ENCODE assay signal across 25 cellular contexts in the genomic region with DNA sequence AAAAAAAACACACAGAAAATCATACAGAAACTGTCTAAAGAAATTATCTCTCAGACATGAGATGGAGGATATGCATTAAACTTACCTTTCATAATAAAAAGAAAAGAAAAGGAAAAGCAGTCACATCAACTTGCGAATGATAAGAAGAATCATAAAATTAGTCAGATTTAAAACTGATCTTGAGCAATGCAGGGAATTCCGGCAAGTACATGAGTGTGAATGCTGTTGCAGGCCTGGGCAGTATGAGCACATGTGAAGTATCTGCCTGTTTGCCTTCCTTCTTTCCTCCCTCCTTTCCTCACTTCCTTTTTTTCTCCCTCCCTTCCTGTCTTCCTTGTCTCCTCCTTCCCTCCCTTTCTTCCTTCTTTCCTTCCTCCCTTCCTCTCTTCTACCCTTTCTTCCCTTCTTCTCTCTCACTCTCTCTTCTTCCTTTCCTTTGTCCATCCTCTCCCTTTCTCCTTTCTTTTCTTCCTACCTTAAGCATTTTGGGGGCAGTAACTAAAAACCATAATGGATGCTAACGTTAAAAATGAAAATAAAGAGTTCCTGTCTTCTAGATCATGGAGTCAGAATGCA. TPM values are rescaled to one million over a fixed set of nuclear protein-coding genes. Genes with fewer than 3 reads are reported as not detected.
"Had no signal": no experiment of that assay in that cellular context is flagged by ENCODE, and none has a peak within 500 bp of the region (broad histone marks: within the 10 kb centered on the region; RNA-seq: fewer than 3 reads in every experiment).

No MANE protein-coding gene starts in this region.

- H3K27ac ChIP-seq: cardiac muscle cell, hepatocyte, right lobe of liver, skin epidermis, testis, uterus had no signal

- H3K4me1 ChIP-seq: right lobe of liver, testis, uterus had no signal

- H3K36me3 ChIP-seq: cardiac muscle cell, right lobe of liver, uterus had no signal

- H3K79me2 ChIP-seq: hepatocyte had no signal

- H3K36me3 Mint-ChIP-seq: activated CD4-positive, alpha-beta memory T cell treated with anti-CD3 and anti-CD28 coated beads for 36 hours; activated naive CD8-positive, alpha-beta T cell treated with anti-CD3 and anti-CD28 coated beads, Interleukin-2, amount 10 ng/mL, durations not matched to agents 7 days and 5 days; immature natural killer cell; natural killer cell treated with Interleukin-12 subunit alpha and Interleukin-12 subunit beta and Interleukin-15 and Interleukin-18, amount 100 ng/mL, for 72 hours; stimulated activated naive B cell treated with anti-CD40 and anti-IgM and Interleukin-4, amounts not matched to agents 10 μg/mL and 1 μg/mL and 100 μg/mL, for 72 hours had no signal

- H3K4me3 Mint-ChIP-seq: activated B cell treated with CpG ODN at 0.5 μM for 24 hours; activated CD4-positive, alpha-beta memory T cell treated with anti-CD3 and anti-CD28 coated beads for 36 hours; activated CD4-positive, alpha-beta T cell treated with anti-CD3 and anti-CD28 coated beads for 36 hours; activated naive CD4-positive, alpha-beta T cell treated with anti-CD3 and anti-CD28 coated beads for 36 hours; activated naive CD8-positive, alpha-beta T cell treated with anti-CD3 and anti-CD28 coated beads, Interleukin-2, amount 10 ng/mL, durations not matched to agents 7 days and 5 days; activated T-cell treated with anti-CD3 and anti-CD28 coated beads, Interleukin-2, amount 50 U/mL, for 72 hours; immature natural killer cell; natural killer cell treated with Interleukin-12 subunit alpha and Interleukin-12 subunit beta and Interleukin-15 and Interleukin-18, amount 100 ng/mL, for 72 hours; stimulated activated naive B cell treated with anti-CD40 and anti-IgM and Interleukin-4, amounts not matched to agents 10 μg/mL and 1 μg/mL and 100 μg/mL, for 72 hours had no signal

- H3K27ac Mint-ChIP-seq: activated B cell treated with CpG ODN at 0.5 μM for 24 hours; activated CD4-positive, alpha-beta memory T cell treated with anti-CD3 and anti-CD28 coated beads for 36 hours; activated CD4-positive, alpha-beta T cell treated with anti-CD3 and anti-CD28 coated beads for 36 hours; activated naive CD4-positive, alpha-beta T cell treated with anti-CD3 and anti-CD28 coated beads for 36 hours; activated naive CD8-positive, alpha-beta T cell treated with anti-CD3 and anti-CD28 coated beads, Interleukin-2, amount 10 ng/mL, durations not matched to agents 7 days and 5 days; activated T-cell treated with anti-CD3 and anti-CD28 coated beads, Interleukin-2, amount 50 U/mL, for 72 hours; immature natural killer cell; natural killer cell treated with Interleukin-12 subunit alpha and Interleukin-12 subunit beta and Interleukin-15 and Interleukin-18, amount 100 ng/mL, for 72 hours; stimulated activated naive B cell treated with anti-CD40 and anti-IgM and Interleukin-4, amounts not matched to agents 10 μg/mL and 1 μg/mL and 100 μg/mL, for 72 hours had no signal

- DNase-seq: activated B cell treated with CpG ODN at 0.5 μM for 24 hours; activated CD4-positive, alpha-beta memory T cell treated with anti-CD3 and anti-CD28 coated beads for 36 hours; activated CD4-positive, alpha-beta T cell treated with anti-CD3 and anti-CD28 coated beads for 36 hours; activated effector memory CD4-positive, alpha-beta T cell treated with Interleukin-2 at 50 U/mL for 16 hours; activated naive CD4-positive, alpha-beta T cell treated with anti-CD3 and anti-CD28 coated beads for 36 hours; activated naive CD8-positive, alpha-beta T cell treated with anti-CD3 and anti-CD28 coated beads, Interleukin-2, amount 10 ng/mL, durations not matched to agents 7 days and 5 days; activated T-cell treated with anti-CD3 and anti-CD28 coated beads, Interleukin-2, amount 50 U/mL, for 72 hours; amygdala; foreskin melanocyte; glutamatergic neuron; immature natural killer cell; left ventricle myocardium superior; nucleus accumbens; right lobe of liver; stimulated activated naive B cell treated with anti-CD40 and anti-IgM and Interleukin-4, amounts not matched to agents 10 μg/mL and 1 μg/mL and 100 μg/mL, for 72 hours; T-helper 1 cell; T1000; testis; trophoblast cell; uterus had no signal

- H2AFZ ChIP-seq: hepatocyte had no signal

- ATAC-seq: activated CD4-positive, alpha-beta T cell treated with anti-CD3 and anti-CD28 coated beads for 36 hours; activated T-cell treated with anti-CD3 and anti-CD28 coated beads, Interleukin-2, amount 50 U/mL, for 72 hours; left ventricle myocardium superior; natural killer cell treated with Interleukin-12 subunit alpha and Interleukin-12 subunit beta and Interleukin-15 and Interleukin-18, amount 100 ng/mL, for 72 hours; right lobe of liver; stimulated activated naive B cell treated with anti-CD40 and anti-IgM and Interleukin-4, amounts not matched to agents 10 μg/mL and 1 μg/mL and 100 μg/mL, for 72 hours had no signal

- H3K27me3 Mint-ChIP-seq: activated B cell treated with CpG ODN at 0.5 μM for 24 hours; activated CD4-positive, alpha-beta memory T cell treated with anti-CD3 and anti-CD28 coated beads for 36 hours; activated CD4-positive, alpha-beta T cell treated with anti-CD3 and anti-CD28 coated beads for 36 hours; activated naive CD8-positive, alpha-beta T cell treated with anti-CD3 and anti-CD28 coated beads, Interleukin-2, amount 10 ng/mL, durations not matched to agents 7 days and 5 days; natural killer cell treated with Interleukin-12 subunit alpha and Interleukin-12 subunit beta and Interleukin-15 and Interleukin-18, amount 100 ng/mL, for 72 hours; stimulated activated naive B cell treated with anti-CD40 and anti-IgM and Interleukin-4, amounts not matched to agents 10 μg/mL and 1 μg/mL and 100 μg/mL, for 72 hours had no signal

- H3K4me1 Mint-ChIP-seq: activated B cell treated with CpG ODN at 0.5 μM for 24 hours; activated CD4-positive, alpha-beta T cell treated with anti-CD3 and anti-CD28 coated beads for 36 hours; activated naive CD8-positive, alpha-beta T cell treated with anti-CD3 and anti-CD28 coated beads, Interleukin-2, amount 10 ng/mL, durations not matched to agents 7 days and 5 days; immature natural killer cell; stimulated activated naive B cell treated with anti-CD40 and anti-IgM and Interleukin-4, amounts not matched to agents 10 μg/mL and 1 μg/mL and 100 μg/mL, for 72 hours had no signal

- H3K4me2 ChIP-seq: hepatocyte had no signal

- H3K9me3 Mint-ChIP-seq: activated B cell treated with CpG ODN at 0.5 μM for 24 hours; activated CD4-positive, alpha-beta memory T cell treated with anti-CD3 and anti-CD28 coated beads for 36 hours; activated naive CD4-positive, alpha-beta T cell treated with anti-CD3 and anti-CD28 coated beads for 36 hours; activated naive CD8-positive, alpha-beta T cell treated with anti-CD3 and anti-CD28 coated beads, Interleukin-2, amount 10 ng/mL, durations not matched to agents 7 days and 5 days; natural killer cell treated with Interleukin-12 subunit alpha and Interleukin-12 subunit beta and Interleukin-15 and Interleukin-18, amount 100 ng/mL, for 72 hours; stimulated activated naive B cell treated with anti-CD40 and anti-IgM and Interleukin-4, amounts not matched to agents 10 μg/mL and 1 μg/mL and 100 μg/mL, for 72 hours had no signal

- H3K9me3 ChIP-seq: right lobe of liver, testis, uterus had no signal

- H3K4me3 ChIP-seq: cardiac muscle cell, hepatocyte, right lobe of liver, skin epidermis, testis, uterus had no signal

- H3K27me3 ChIP-seq: hepatocyte, right lobe of liver, testis, uterus had no signal

RNA-seq across cellular contexts. Expression of a gene that starts 38.5 kb away (rescaled TPM):
- total RNA-seq: activated B cell treated with CpG ODN at 0.5 μM for 24 hours; activated naive CD8-positive, alpha-beta T cell treated with anti-CD3 and anti-CD28 coated beads, Interleukin-2, amount 10 ng/mL, durations not matched to agents 7 days and 5 days; chondrocyte; natural killer cell treated with Interleukin-12 subunit alpha and Interleukin-12 subunit beta and Interleukin-15 and Interleukin-18, amount 100 ng/mL, for 72 hours; right lobe of liver had no signal
- polyA plus RNA-seq: immature natural killer cell had no signal
